17 cellular contexts compared by ENCODE assay signal in genomic region chr20:9163995-9164394, GRCh38.
A peak's percentile ranks its signal among the peaks of the same experiment; 100 is the strongest.
DNase-seq lines count a peak whose midpoint lies in the region; ATAC-seq, FAIRE-seq and TF ChIP-seq lines count a peak whose summit lies in the region.
"Had no signal": no experiment of that assay in that cellular context is flagged by ENCODE, and none has a peak within 500 bp of the region (broad histone marks: within the 10 kb centered on the region; RNA-seq: fewer than 3 reads in every experiment).

No MANE protein-coding gene starts in this region.

- no peaks in the 10 kb centered on the region for H3K36me3 Mint-ChIP-seq in effector memory CD8-positive, alpha-beta T cell (ENCODE audit: insufficient read depth)
- H3K36me3 Mint-ChIP-seq: CD4-positive, alpha-beta memory T cell had no signal

- FAIRE-seq in islet of Langerhans (lab: Jason Lieb, UNC) = peak; percentile 9
- FAIRE-seq: GM12891, H54 had no signal

- DNase-seq in NCI-H69 (lab: John Stamatoyannopoulos, UW) (peak; percentile 43), NCI-H1930 (lab: John Stamatoyannopoulos, UW) (no peak)
- DNase-seq in effector memory CD8-positive, alpha-beta T cell = no peak
- DNase-seq: C1 segment of cervical spinal cord; Calu3; CD4-positive, alpha-beta memory T cell; COR-L47; DMS53; DMS79 treated with DMSO at 0.1 percent for 48 hours; GF-D8; GOT3; HFFc6 had no signal

- no peaks in the 10 kb centered on the region for H3K4me1 Mint-ChIP-seq in effector memory CD8-positive, alpha-beta T cell (ENCODE audit: low read depth in 2 of 2)

- no peak for ATAC-seq in SK-N-SH treated with all-trans-retinoic acid at 6 μM for 48 hours
- no peak for ATAC-seq in effector memory CD8-positive, alpha-beta T cell (replicated peaks)
- ATAC-seq in GM18502 (IDR thresholded peaks at IDR 0.05; ENCODE audit: poor library complexity, unreplicated experiment) = no peak

- H3K27me3 Mint-ChIP-seq in effector memory CD8-positive, alpha-beta T cell = no peaks in the 10 kb centered on the region
- H3K27me3 Mint-ChIP-seq: CD4-positive, alpha-beta memory T cell had no signal

- no peak overlapping the region for H3K4me3 Mint-ChIP-seq in effector memory CD8-positive, alpha-beta T cell
- H3K4me3 Mint-ChIP-seq: CD4-positive, alpha-beta memory T cell; HFFc6 had no signal

- no peaks in the 10 kb centered on the region for H3K9me3 Mint-ChIP-seq in effector memory CD8-positive, alpha-beta T cell
- H3K9me3 Mint-ChIP-seq: HFFc6 had no signal

- no peak overlapping the region for H3K27ac Mint-ChIP-seq in effector memory CD8-positive, alpha-beta T cell
- H3K27ac Mint-ChIP-seq: CD4-positive, alpha-beta memory T cell; HFFc6 had no signal

TF ChIP-seq in SK-N-SH treated with all-trans-retinoic acid at 6 μM for 48 hours, 23 proteins besides CTCF, POLR2A, EP300 and RAD21:
- TF ChIP-seq TCF4 (CRISPR knock-in tag; IDR thresholded peaks at IDR 0.05; ENCODE audit: borderline replicate concordance) = peak; percentile 78
- TF ChIP-seq ISL1 (CRISPR knock-in tag; IDR thresholded peaks at IDR 0.05) = peak; percentile 40; the same call in 1 of the 2 replicates
- no peak for TF ChIP-seq ZFP3 (CRISPR knock-in tag; IDR thresholded peaks at IDR 0.05)
- no peak for TF ChIP-seq RARB (CRISPR knock-in tag; IDR thresholded peaks at IDR 0.05)
- 0 out of 2 replicates have a peak, but pooled peaks have one; percentile 10 for TF ChIP-seq TSHZ2 (CRISPR knock-in tag; IDR thresholded peaks at IDR 0.05)
TF ChIP-seq in SK-N-SH treated with all-trans-retinoic acid at 6 μM for 48 hours: peak in this region for 3.
